In genomic region chr17:58756246-58757161, GRCh38 we compare ENCODE assay signal across 8 cellular contexts. TPM values are rescaled to one million over a fixed set of nuclear protein-coding genes. Genes with fewer than 3 reads are reported as not detected.
DNase-seq lines count a peak whose midpoint lies in the region; ATAC-seq and TF ChIP-seq lines count a peak whose summit lies in the region.

No MANE protein-coding gene starts in this region.

- H3K27ac Mint-ChIP-seq in activated naive CD8-positive, alpha-beta T cell treated with anti-CD3 and anti-CD28 coated beads for 36 hours = no peak overlapping the region

- WGBS in prostate gland = 1% methylated on average over 42 of the region's 72 CpGs

- H3K4me1 Mint-ChIP-seq in activated naive CD8-positive, alpha-beta T cell treated with anti-CD3 and anti-CD28 coated beads for 36 hours = peaks cover 10% of the 10 kb centered on the region

- peak overlapping the region; percentile 60 for H3K4me3 ChIP-seq in prostate gland

- H3K27ac ChIP-seq in prostate gland = peak overlapping the region in 1 of 2 donors; percentile 52

- no peak for ATAC-seq in HG03108 (IDR thresholded peaks at IDR 0.05; ENCODE audit: unreplicated experiment)

- no peak for TF ChIP-seq POLR2A in prostate gland (IDR thresholded peaks at IDR 0.05)

- intact Hi-C loops in prostate gland (cut with DNase I) = no loop called here

- no peaks in the 10 kb centered on the region for H3K9me3 ChIP-seq in prostate gland

- H3K4me1 ChIP-seq in prostate gland (replicated peaks) = no peaks in the 10 kb centered on the region

- H3K27me3 Mint-ChIP-seq in activated naive CD8-positive, alpha-beta T cell treated with anti-CD3 and anti-CD28 coated beads for 36 hours = peaks cover 66% of the 10 kb centered on the region

- no peaks in the 10 kb centered on the region for H3K9me3 Mint-ChIP-seq in activated naive CD8-positive, alpha-beta T cell treated with anti-CD3 and anti-CD28 coated beads for 36 hours

- no peaks in the 10 kb centered on the region for H3K27me3 ChIP-seq in prostate gland (replicated peaks; ENCODE audit: insufficient read depth)

- no peak for TF ChIP-seq CTCF in prostate gland (IDR thresholded peaks at IDR 0.05)

- no peaks in the 10 kb centered on the region for H3K36me3 ChIP-seq in prostate gland

- peak; percentile 45 for DNase-seq in DMS53 (lab: John Stamatoyannopoulos, UW)
- DNase-seq in DMS53 treated with DMSO at 0.1 percent for 48 hours (lab: John Stamatoyannopoulos, UW; ENCODE audit: unreplicated experiment) = no peak
- peak; percentile 34 for DNase-seq in NCI-H1694 treated with DMSO at 0.1 percent for 48 hours (lab: John Stamatoyannopoulos, UW)
- peak; percentile 5 for DNase-seq in activated naive CD8-positive, alpha-beta T cell treated with anti-CD3 and anti-CD28 coated beads for 36 hours
- DNase-seq in hepatic stellate cell (ENCODE audit: low spot score) = peak; percentile 15
- DNase-seq in prostate gland (ENCODE audit: low spot score) = no peak
- no peak for DNase-seq in NOMO-1 treated with dmso at 0.1 percent for 144 hours (lab: John Stamatoyannopoulos, UW; ENCODE audit: unreplicated experiment)

- peak overlapping the region; percentile 88 for H3K4me3 Mint-ChIP-seq in activated naive CD8-positive, alpha-beta T cell treated with anti-CD3 and anti-CD28 coated beads for 36 hours

- no peaks in the 10 kb centered on the region for H3K36me3 Mint-ChIP-seq in activated naive CD8-positive, alpha-beta T cell treated with anti-CD3 and anti-CD28 coated beads for 36 hours

RNA-seq across cellular contexts. Expression of gene PPM1E, which starts 0.8 kb away (rescaled TPM):
- under 1 TPM; 0.06 TPM for total RNA-seq in activated naive CD8-positive, alpha-beta T cell treated with anti-CD3 and anti-CD28 coated beads for 36 hours
- 1 to 10 TPM; 4.1 to 7.8 TPM for total RNA-seq in prostate gland

Comparison
In these comparisons a context has a peak if more than half of its experiments do, and no peak if none do; other contexts are left out.
1. DNase-seq: peak in DMS53 (single experiment), NCI-H1694 treated with DMSO at 0.1 percent for 48 hours (single experiment), activated naive CD8-positive, alpha-beta T cell treated with anti-CD3 and anti-CD28 coated beads for 36 hours (single experiment) and hepatic stellate cell (single experiment); none in DMS53 treated with DMSO at 0.1 percent for 48 hours (single experiment), prostate gland (single experiment) and NOMO-1 treated with dmso at 0.1 percent for 144 hours (single experiment).
2. RNA of gene PPM1E, which starts 0.8 kb away (total RNA-seq): 4.1 to 7.8 TPM in prostate gland; 0.06 TPM in activated naive CD8-positive, alpha-beta T cell treated with anti-CD3 and anti-CD28 coated beads for 36 hours; every median in the first group is over 4 times any median in the second.